ENCODE assay signal across 1 cellular context in genomic region chr19:41577144-41577830, GRCh38.
TF ChIP-seq lines count a peak whose summit lies in the region.

No MANE protein-coding gene starts in this region.

TF ChIP-seq in K562, 482 proteins besides CTCF, POLR2A, EP300 and RAD21:
- TF ChIP-seq ATF3 (IDR thresholded peaks at IDR 0.05), result peak; percentile 30; the same call in 1 of the 2 replicates
- no peak for TF ChIP-seq ATF3 (CRISPR knock-in tag; conservative IDR thresholded peaks at IDR 0.05)
- no peak for TF ChIP-seq HMBOX1 (IDR thresholded peaks at IDR 0.05)
- TF ChIP-seq PHF8 (IDR thresholded peaks at IDR 0.05; ENCODE audit: borderline replicate concordance, low read length), result no peak
- TF ChIP-seq CEBPG (CRISPR knock-in tag; IDR thresholded peaks at IDR 0.05), result no peak
- TF ChIP-seq CEBPG (tag; conservative IDR thresholded peaks at IDR 0.05 in 1 of 2, IDR thresholded peaks at IDR 0.05 in 1 of 2), result peak; percentile 51 to 62; a peak in 3 of 4 replicates
- peak; percentile 52; the same call in 1 of the 2 replicates for TF ChIP-seq ZNF449 (CRISPR knock-in tag; IDR thresholded peaks at IDR 0.05)
TF ChIP-seq in K562: peak in this region for 3.
